ENCODE assay signal across 1 cellular context in the genomic region with DNA sequence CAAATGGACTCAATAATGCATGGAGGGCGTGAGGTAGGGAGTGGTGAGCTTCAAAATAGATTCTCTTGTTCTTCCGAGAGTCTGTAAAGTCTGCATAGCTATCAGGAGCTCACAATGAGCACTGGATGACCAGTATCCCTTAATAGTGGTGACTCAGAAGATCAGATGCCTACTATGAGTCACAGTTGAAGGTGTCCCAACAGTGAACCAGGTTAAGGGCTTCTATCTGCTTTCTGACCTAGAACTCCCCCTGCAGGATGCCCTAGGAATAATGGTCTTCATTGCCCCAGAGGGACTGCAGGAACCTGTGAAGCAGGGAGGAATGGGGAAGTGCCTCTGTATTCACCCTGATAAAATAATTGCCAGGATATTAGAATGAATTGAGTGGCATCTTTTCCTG.
A peak's percentile ranks its signal among the peaks of the same experiment; 100 is the strongest.
TF ChIP-seq lines count a peak whose summit lies in the region.

No MANE protein-coding gene starts in this region.

TF ChIP-seq in GM12878, 131 proteins besides CTCF, POLR2A, EP300 and RAD21:
- TF ChIP-seq MTA3 (IDR thresholded peaks at IDR 0.05; ENCODE audit: borderline replicate concordance, low read length), result no peak
- TF ChIP-seq SPI1 (IDR thresholded peaks at IDR 0.05; ENCODE audit: borderline replicate concordance, insufficient read depth, low read depth, low read length), result 0 out of 2 replicates have a peak, but pooled peaks have one; percentile 15
